32 cellular contexts compared by ENCODE assay signal in the genomic region with DNA sequence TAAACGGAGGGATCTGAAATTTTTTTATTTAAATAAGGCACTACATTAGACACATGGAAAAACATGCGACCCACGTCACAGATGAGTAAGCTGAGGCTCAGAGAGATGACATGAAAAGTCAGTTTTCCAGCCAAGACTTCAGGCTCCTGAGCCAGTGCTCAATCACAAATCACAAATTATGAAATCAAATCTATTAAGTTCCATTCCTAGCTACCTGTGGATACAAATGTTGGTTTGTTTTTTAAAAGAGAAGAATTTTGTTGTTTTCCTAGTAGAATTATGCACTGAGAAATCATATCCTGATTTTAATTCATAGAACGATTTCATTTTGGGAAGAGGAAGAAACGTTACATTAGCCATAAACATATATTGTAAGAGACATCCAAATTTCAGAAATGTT.
"Had no signal": no experiment of that assay in that cellular context is flagged by ENCODE, and none has a peak within 500 bp of the region (broad histone marks: within the 10 kb centered on the region; RNA-seq: fewer than 3 reads in every experiment).

No MANE protein-coding gene starts in this region.

- H3K36me3 ChIP-seq: brain microvascular endothelial cell, Peyer's patch, WERI-Rb-1 had no signal

- DNase-seq: activated CD4-positive, alpha-beta memory T cell treated with anti-CD3 and anti-CD28 coated beads, Interleukin-2, amount 10 ng/mL, durations not matched to agents 7 days and 5 days; activated CD4-positive, alpha-beta T cell treated with anti-CD3 and anti-CD28 coated beads for 1 hour; activated CD4-positive, alpha-beta T cell treated with anti-CD3 and anti-CD28 coated beads for 48 hours; activated CD4-positive, CD25-positive, alpha-beta regulatory T cell; activated CD8-positive, alpha-beta memory T cell treated with anti-CD3 and anti-CD28 coated beads for 24 hours; activated CD8-positive, alpha-beta memory T cell treated with anti-CD3 and anti-CD28 coated beads, Interleukin-2, amount 10 ng/mL, durations not matched to agents 7 days and 5 days; activated CD8-positive, alpha-beta memory T cell treated with anti-CD3 and anti-CD28 coated beads, Interleukin-2, amount 50 U/mL, for 48 hours; activated effector memory CD4-positive, alpha-beta T cell treated with Interleukin-2 at 50 U/mL for 16 hours; activated naive CD4-positive, alpha-beta T cell treated with anti-CD3 and anti-CD28 coated beads, Interleukin-2, amount 50 U/mL, for 16 hours; activated naive CD8-positive, alpha-beta T cell treated with anti-CD3 and anti-CD28 coated beads for 36 hours; activated T-cell treated with anti-CD3 and anti-CD28 coated beads, Interleukin-2, amount 50 U/mL, for 48 hours; amniotic stem cell; aorta; brain microvascular endothelial cell; NCI-H1092 treated with DMSO at 0.1 percent for 48 hours; NCI-H1417; NCI-H146; NCI-H187; NCI-H2029 treated with DMSO at 0.1 percent for 48 hours; NCI-H2107; NCI-H2171; NCI-H510A; NCI-H526; NCI-H748 treated with DMSO at 0.1 percent for 48 hours; NK-92 treated with Interleukin-12 subunit alpha and Interleukin-12 subunit beta, amount 100 ng/mL, for 24 hours; Peyer's patch; RPMI8226; SIG-M5; T1000; WERI-Rb-1 had no signal

- H3K4me1 Mint-ChIP-seq: activated CD4-positive, alpha-beta memory T cell treated with anti-CD3 and anti-CD28 coated beads, Interleukin-2, amount 10 ng/mL, durations not matched to agents 7 days and 5 days; activated CD8-positive, alpha-beta memory T cell treated with anti-CD3 and anti-CD28 coated beads, Interleukin-2, amount 10 ng/mL, durations not matched to agents 7 days and 5 days; activated naive CD8-positive, alpha-beta T cell treated with anti-CD3 and anti-CD28 coated beads for 36 hours had no signal

- H3K4me3 Mint-ChIP-seq: activated CD4-positive, alpha-beta memory T cell treated with anti-CD3 and anti-CD28 coated beads, Interleukin-2, amount 10 ng/mL, durations not matched to agents 7 days and 5 days; activated CD8-positive, alpha-beta memory T cell treated with anti-CD3 and anti-CD28 coated beads, Interleukin-2, amount 10 ng/mL, durations not matched to agents 7 days and 5 days; activated naive CD8-positive, alpha-beta T cell treated with anti-CD3 and anti-CD28 coated beads for 36 hours had no signal

- ATAC-seq: activated CD8-positive, alpha-beta memory T cell treated with anti-CD3 and anti-CD28 coated beads, Interleukin-2, amount 10 ng/mL, durations not matched to agents 7 days and 5 days; PC-3 had no signal

- H3K27ac Mint-ChIP-seq: activated CD4-positive, alpha-beta memory T cell treated with anti-CD3 and anti-CD28 coated beads, Interleukin-2, amount 10 ng/mL, durations not matched to agents 7 days and 5 days; activated CD8-positive, alpha-beta memory T cell treated with anti-CD3 and anti-CD28 coated beads, Interleukin-2, amount 10 ng/mL, durations not matched to agents 7 days and 5 days; activated naive CD8-positive, alpha-beta T cell treated with anti-CD3 and anti-CD28 coated beads for 36 hours had no signal

- H3K27ac ChIP-seq: KMS-11, Peyer's patch, WERI-Rb-1 had no signal

- H3K4me3 ChIP-seq: Peyer's patch had no signal

- H3K36me3 Mint-ChIP-seq: activated CD8-positive, alpha-beta memory T cell treated with anti-CD3 and anti-CD28 coated beads, Interleukin-2, amount 10 ng/mL, durations not matched to agents 7 days and 5 days; activated naive CD8-positive, alpha-beta T cell treated with anti-CD3 and anti-CD28 coated beads for 36 hours had no signal

- H3K9ac ChIP-seq: KMS-11 had no signal

- H3K27me3 ChIP-seq: brain microvascular endothelial cell, Peyer's patch had no signal

- H3K4me2 ChIP-seq: KMS-11 had no signal

- H3K27me3 Mint-ChIP-seq: activated CD4-positive, alpha-beta memory T cell treated with anti-CD3 and anti-CD28 coated beads, Interleukin-2, amount 10 ng/mL, durations not matched to agents 7 days and 5 days; activated CD8-positive, alpha-beta memory T cell treated with anti-CD3 and anti-CD28 coated beads, Interleukin-2, amount 10 ng/mL, durations not matched to agents 7 days and 5 days had no signal

- H3K9me3 ChIP-seq: Peyer's patch had no signal

- H3K9me3 Mint-ChIP-seq: activated CD4-positive, alpha-beta memory T cell treated with anti-CD3 and anti-CD28 coated beads, Interleukin-2, amount 10 ng/mL, durations not matched to agents 7 days and 5 days; activated naive CD8-positive, alpha-beta T cell treated with anti-CD3 and anti-CD28 coated beads for 36 hours had no signal
